Comparison of ENCODE assay signal across 8 cellular contexts in the genomic region with DNA sequence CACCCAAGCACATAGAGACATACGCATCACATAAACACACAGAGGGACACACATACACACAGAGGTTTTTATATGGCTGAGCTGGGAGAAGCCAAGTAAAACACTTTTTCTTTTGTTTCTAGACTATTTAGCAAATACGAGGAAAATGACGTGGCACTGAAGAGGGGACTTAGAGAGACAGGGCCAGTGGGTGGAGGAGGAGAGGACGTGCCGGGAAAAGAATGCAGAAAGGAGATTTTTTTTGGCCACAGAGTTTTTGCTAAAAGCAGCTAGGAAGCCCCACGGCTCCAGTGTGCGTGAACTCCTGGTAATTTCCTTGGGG.
DNase-seq lines count a peak whose midpoint lies in the region; ATAC-seq and TF ChIP-seq lines count a peak whose summit lies in the region.

No MANE protein-coding gene starts in this region.

- H3K36me3 Mint-ChIP-seq in activated CD4-positive, alpha-beta T cell treated with anti-CD3 and anti-CD28 coated beads for 36 hours (ENCODE audit: low read depth): peaks cover 2% of the 10 kb centered on the region

- H3K4me3 Mint-ChIP-seq in activated CD4-positive, alpha-beta T cell treated with anti-CD3 and anti-CD28 coated beads for 36 hours: peak overlapping the region; percentile 48

- H3K27me3 ChIP-seq in foreskin keratinocyte (no peaks in the 10 kb centered on the region), stomach smooth muscle (ENCODE audit: control insufficient read depth in 1 of 2, insufficient read depth in 2 of 2, low read length in 2 of 2) (no peaks in the 10 kb centered on the region)

- intact Hi-C loops in activated CD4-positive, alpha-beta T cell treated with anti-CD3 and anti-CD28 coated beads for 36 hours (cut with DNase I, micrococcal nuclease): loop anchor here (2.0 to 5.0 kb wide), 5 partner anchors 47 to 262 kb away; no protein-coding TSS in a partner anchor

- peak overlapping the region; percentile 29 to 68 for H3K4me3 ChIP-seq in stomach smooth muscle (ENCODE audit: low read length in 2 of 2)

- POLR2A ChIA-PET in activated CD4-positive, alpha-beta T cell treated with anti-CD3 and anti-CD28 coated beads for 36 hours (lab: Charles Lee): interaction anchor here (0.5 to 0.8 kb wide), 2 partner anchors 8 to 48 kb away, joined by 3 read pairs; no protein-coding TSS in a partner anchor

- CTCF ChIA-PET in activated CD4-positive, alpha-beta T cell treated with anti-CD3 and anti-CD28 coated beads for 36 hours (lab: Charles Lee): interaction anchor here (0.6 to 0.8 kb wide), 3 partner anchors 31 to 173 kb away, joined by 3 read pairs; no protein-coding TSS in a partner anchor

- H3K9me3 ChIP-seq in stomach smooth muscle (ENCODE audit: control insufficient read depth in 2 of 2, low read length in 2 of 2): no peaks in the 10 kb centered on the region

- H3K36me3 ChIP-seq in stomach smooth muscle (ENCODE audit: control insufficient read depth in 2 of 2, insufficient read depth in 2 of 2, low read length in 2 of 2): no peaks in the 10 kb centered on the region

- H3K27ac Mint-ChIP-seq in activated CD4-positive, alpha-beta T cell treated with anti-CD3 and anti-CD28 coated beads for 36 hours: peak overlapping the region; percentile 94

- H3K27me3 Mint-ChIP-seq in activated CD4-positive, alpha-beta T cell treated with anti-CD3 and anti-CD28 coated beads for 36 hours: no peaks in the 10 kb centered on the region

- TF ChIP-seq CTCF in foreskin keratinocyte (conservative IDR thresholded peaks at IDR 0.05): no peak

- H3K27ac ChIP-seq in foreskin keratinocyte (peak overlapping the region; percentile 97), stomach smooth muscle (ENCODE audit: low read length) (peak overlapping the region; percentile 85)

- H3K9ac ChIP-seq in stomach smooth muscle (ENCODE audit: low read length in 2 of 2): peak overlapping the region; percentile 63 to 66

- peak; percentile 3 for ATAC-seq in activated CD4-positive, alpha-beta T cell treated with anti-CD3 and anti-CD28 coated beads for 36 hours
- ATAC-seq in SK-N-SH treated with all-trans-retinoic acid at 6 μM for 48 hours: peak; percentile 33
- no peak for ATAC-seq in foreskin keratinocyte

- peaks cover 83% of the 10 kb centered on the region for H3K4me1 Mint-ChIP-seq in activated CD4-positive, alpha-beta T cell treated with anti-CD3 and anti-CD28 coated beads for 36 hours

- no peak for DNase-seq in activated CD4-positive, alpha-beta T cell treated with anti-CD3 and anti-CD28 coated beads for 36 hours
- no peak for DNase-seq in activated CD4-positive, alpha-beta T cell treated with anti-CD3 and anti-CD28 coated beads for 4 hours
- DNase-seq in foreskin keratinocyte: no peak
- no peak for DNase-seq in inferior parietal cortex (ENCODE audit: extremely low spot score)
- no peak for DNase-seq in NCI-H82 treated with DMSO at 0.1 percent for 48 hours (lab: John Stamatoyannopoulos, UW; ENCODE audit: unreplicated experiment)
- no peak for DNase-seq in putamen (ENCODE audit: low spot score)

- no peaks in the 10 kb centered on the region for H3K9me3 Mint-ChIP-seq in activated CD4-positive, alpha-beta T cell treated with anti-CD3 and anti-CD28 coated beads for 36 hours (ENCODE audit: low read depth)

- H3K4me1 ChIP-seq in foreskin keratinocyte (peaks cover 72% of the 10 kb centered on the region), stomach smooth muscle (ENCODE audit: control insufficient read depth, insufficient read depth, low read length) (peaks cover 11% of the 10 kb centered on the region)

TF ChIP-seq in SK-N-SH treated with all-trans-retinoic acid at 6 μM for 48 hours, 23 proteins besides CTCF, POLR2A, EP300 and RAD21:
- TF ChIP-seq ARNTL (CRISPR knock-in tag; IDR thresholded peaks at IDR 0.05; ENCODE audit: borderline replicate concordance, low read depth) (no peak), SNAI2 (CRISPR knock-in tag; IDR thresholded peaks at IDR 0.05) (no peak), PPARA (CRISPR knock-in tag; IDR thresholded peaks at IDR 0.05; ENCODE audit: borderline replicate concordance) (no peak), ZNF8 (CRISPR knock-in tag; IDR thresholded peaks at IDR 0.05) (no peak), GLIS3 (CRISPR knock-in tag; IDR thresholded peaks at IDR 0.05) (no peak), CSDC2 (CRISPR knock-in tag; IDR thresholded peaks at IDR 0.05) (no peak), TCF4 (CRISPR knock-in tag; IDR thresholded peaks at IDR 0.05; ENCODE audit: borderline replicate concordance) (no peak), ZNF565 (CRISPR knock-in tag; conservative IDR thresholded peaks at IDR 0.05; ENCODE audit: low read depth) (no peak), TOX (CRISPR knock-in tag; IDR thresholded peaks at IDR 0.05; ENCODE audit: borderline replicate concordance) (no peak), OSR1 (CRISPR knock-in tag; IDR thresholded peaks at IDR 0.05) (no peak), ZFP3 (CRISPR knock-in tag; IDR thresholded peaks at IDR 0.05) (no peak), ZC3H10 (CRISPR knock-in tag; IDR thresholded peaks at IDR 0.05) (no peak), RARB (CRISPR knock-in tag; IDR thresholded peaks at IDR 0.05) (no peak), BACH2 (CRISPR knock-in tag; IDR thresholded peaks at IDR 0.05; ENCODE audit: borderline replicate concordance) (no peak), ESRRG (CRISPR knock-in tag; IDR thresholded peaks at IDR 0.05) (no peak)
- TF ChIP-seq, protein P1, sequence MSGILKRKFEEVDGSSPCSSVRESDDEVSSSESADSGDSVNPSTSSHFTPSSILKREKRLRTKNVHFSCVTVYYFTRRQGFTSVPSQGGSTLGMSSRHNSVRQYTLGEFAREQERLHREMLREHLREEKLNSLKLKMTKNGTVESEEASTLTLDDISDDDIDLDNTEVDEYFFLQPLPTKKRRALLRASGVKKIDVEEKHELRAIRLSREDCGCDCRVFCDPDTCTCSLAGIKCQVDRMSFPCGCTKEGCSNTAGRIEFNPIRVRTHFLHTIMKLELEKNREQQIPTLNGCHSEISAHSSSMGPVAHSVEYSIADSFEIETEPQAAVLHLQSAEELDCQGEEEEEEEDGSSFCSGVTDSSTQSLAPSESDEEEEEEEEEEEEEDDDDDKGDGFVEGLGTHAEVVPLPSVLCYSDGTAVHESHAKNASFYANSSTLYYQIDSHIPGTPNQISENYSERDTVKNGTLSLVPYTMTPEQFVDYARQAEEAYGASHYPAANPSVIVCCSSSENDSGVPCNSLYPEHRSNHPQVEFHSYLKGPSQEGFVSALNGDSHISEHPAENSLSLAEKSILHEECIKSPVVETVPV (CRISPR knock-in tag; IDR thresholded peaks at IDR 0.05): no peak
- TF ChIP-seq, protein P2, sequence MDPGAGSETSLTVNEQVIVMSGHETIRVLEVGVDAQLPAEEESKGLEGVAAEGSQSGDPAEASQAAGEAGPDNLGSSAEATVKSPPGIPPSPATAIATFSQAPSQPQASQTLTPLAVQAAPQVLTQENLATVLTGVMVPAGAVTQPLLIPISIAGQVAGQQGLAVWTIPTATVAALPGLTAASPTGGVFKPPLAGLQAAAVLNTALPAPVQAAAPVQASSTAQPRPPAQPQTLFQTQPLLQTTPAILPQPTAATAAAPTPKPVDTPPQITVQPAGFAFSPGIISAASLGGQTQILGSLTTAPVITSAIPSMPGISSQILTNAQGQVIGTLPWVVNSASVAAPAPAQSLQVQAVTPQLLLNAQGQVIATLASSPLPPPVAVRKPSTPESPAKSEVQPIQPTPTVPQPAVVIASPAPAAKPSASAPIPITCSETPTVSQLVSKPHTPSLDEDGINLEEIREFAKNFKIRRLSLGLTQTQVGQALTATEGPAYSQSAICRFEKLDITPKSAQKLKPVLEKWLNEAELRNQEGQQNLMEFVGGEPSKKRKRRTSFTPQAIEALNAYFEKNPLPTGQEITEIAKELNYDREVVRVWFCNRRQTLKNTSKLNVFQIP (CRISPR knock-in tag; IDR thresholded peaks at IDR 0.05; ENCODE audit: borderline replicate concordance, low read depth): no peak
- TF ChIP-seq, protein P3, sequence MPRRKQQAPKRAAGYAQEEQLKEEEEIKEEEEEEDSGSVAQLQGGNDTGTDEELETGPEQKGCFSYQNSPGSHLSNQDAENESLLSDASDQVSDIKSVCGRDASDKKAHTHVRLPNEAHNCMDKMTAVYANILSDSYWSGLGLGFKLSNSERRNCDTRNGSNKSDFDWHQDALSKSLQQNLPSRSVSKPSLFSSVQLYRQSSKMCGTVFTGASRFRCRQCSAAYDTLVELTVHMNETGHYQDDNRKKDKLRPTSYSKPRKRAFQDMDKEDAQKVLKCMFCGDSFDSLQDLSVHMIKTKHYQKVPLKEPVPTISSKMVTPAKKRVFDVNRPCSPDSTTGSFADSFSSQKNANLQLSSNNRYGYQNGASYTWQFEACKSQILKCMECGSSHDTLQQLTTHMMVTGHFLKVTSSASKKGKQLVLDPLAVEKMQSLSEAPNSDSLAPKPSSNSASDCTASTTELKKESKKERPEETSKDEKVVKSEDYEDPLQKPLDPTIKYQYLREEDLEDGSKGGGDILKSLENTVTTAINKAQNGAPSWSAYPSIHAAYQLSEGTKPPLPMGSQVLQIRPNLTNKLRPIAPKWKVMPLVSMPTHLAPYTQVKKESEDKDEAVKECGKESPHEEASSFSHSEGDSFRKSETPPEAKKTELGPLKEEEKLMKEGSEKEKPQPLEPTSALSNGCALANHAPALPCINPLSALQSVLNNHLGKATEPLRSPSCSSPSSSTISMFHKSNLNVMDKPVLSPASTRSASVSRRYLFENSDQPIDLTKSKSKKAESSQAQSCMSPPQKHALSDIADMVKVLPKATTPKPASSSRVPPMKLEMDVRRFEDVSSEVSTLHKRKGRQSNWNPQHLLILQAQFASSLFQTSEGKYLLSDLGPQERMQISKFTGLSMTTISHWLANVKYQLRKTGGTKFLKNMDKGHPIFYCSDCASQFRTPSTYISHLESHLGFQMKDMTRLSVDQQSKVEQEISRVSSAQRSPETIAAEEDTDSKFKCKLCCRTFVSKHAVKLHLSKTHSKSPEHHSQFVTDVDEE (CRISPR knock-in tag; IDR thresholded peaks at IDR 0.05): no peak
- TF ChIP-seq, protein P4, sequence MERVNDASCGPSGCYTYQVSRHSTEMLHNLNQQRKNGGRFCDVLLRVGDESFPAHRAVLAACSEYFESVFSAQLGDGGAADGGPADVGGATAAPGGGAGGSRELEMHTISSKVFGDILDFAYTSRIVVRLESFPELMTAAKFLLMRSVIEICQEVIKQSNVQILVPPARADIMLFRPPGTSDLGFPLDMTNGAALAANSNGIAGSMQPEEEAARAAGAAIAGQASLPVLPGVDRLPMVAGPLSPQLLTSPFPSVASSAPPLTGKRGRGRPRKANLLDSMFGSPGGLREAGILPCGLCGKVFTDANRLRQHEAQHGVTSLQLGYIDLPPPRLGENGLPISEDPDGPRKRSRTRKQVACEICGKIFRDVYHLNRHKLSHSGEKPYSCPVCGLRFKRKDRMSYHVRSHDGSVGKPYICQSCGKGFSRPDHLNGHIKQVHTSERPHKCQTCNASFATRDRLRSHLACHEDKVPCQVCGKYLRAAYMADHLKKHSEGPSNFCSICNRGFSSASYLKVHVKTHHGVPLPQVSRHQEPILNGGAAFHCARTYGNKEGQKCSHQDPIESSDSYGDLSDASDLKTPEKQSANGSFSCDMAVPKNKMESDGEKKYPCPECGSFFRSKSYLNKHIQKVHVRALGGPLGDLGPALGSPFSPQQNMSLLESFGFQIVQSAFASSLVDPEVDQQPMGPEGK (CRISPR knock-in tag; IDR thresholded peaks at IDR 0.05; ENCODE audit: borderline replicate concordance): no peak
